20 cellular contexts compared by ENCODE assay signal in genomic region chr4:77745792-77746191, GRCh38.
DNase-seq lines count a peak whose midpoint lies in the region; ATAC-seq and TF ChIP-seq lines count a peak whose summit lies in the region.
"Had no signal": no experiment of that assay in that cellular context is flagged by ENCODE, and none has a peak within 500 bp of the region (broad histone marks: within the 10 kb centered on the region; RNA-seq: fewer than 3 reads in every experiment).

No MANE protein-coding gene starts in this region.

- H3K36me3 ChIP-seq in left lung, result peaks cover 0 to 25% of the 10 kb centered on the region in 2 donors

- TF ChIP-seq CTCF in left lung (IDR thresholded peaks at IDR 0.05), result no peak

- peaks cover 0 to 4% of the 10 kb centered on the region in 2 donors for H3K4me1 ChIP-seq in left lung
- H3K4me1 ChIP-seq: BE2C had no signal

- no peak overlapping the region for H3K4me3 ChIP-seq in left lung
- H3K4me3 ChIP-seq: GM23248 had no signal

- no peaks in the 10 kb centered on the region for H3K9me3 ChIP-seq in left lung
- H3K9me3 ChIP-seq: BE2C had no signal

- intact Hi-C loops in left lung (cut with DNase I), result no loop called here

- no peak overlapping the region for H3K27ac ChIP-seq in left lung
- H3K27ac ChIP-seq: 22Rv1, GM23248 had no signal

- peak; percentile 25 for DNase-seq in NCI-H1092 treated with DMSO at 0.1 percent for 48 hours (lab: John Stamatoyannopoulos, UW)
- no peak for DNase-seq in NCI-H1092 (lab: John Stamatoyannopoulos, UW)
- DNase-seq in DMS79 treated with DMSO at 0.1 percent for 48 hours (lab: John Stamatoyannopoulos, UW), result peak; percentile 62
- peak; percentile 36 for DNase-seq in astrocyte of the hippocampus (ENCODE audit: low read depth, low spot score)
- DNase-seq in left lung, result no peak
- no peak for DNase-seq in pons (ENCODE audit: low spot score)
- DNase-seq: BE2C; CD4-positive, alpha-beta memory T cell; GM23248; HCEC 1CT; KBM-7; NCI-H1048; NCI-H1694 treated with DMSO at 0.1 percent for 48 hours; NCI-H2107; NCI-H526 treated with DMSO at 0.1 percent for 48 hours; OCI-M1; SHP77 treated with DMSO at 0.1 percent for 48 hours had no signal

- ATAC-seq in left lung (peak; percentile 50), HG03469 (IDR thresholded peaks at IDR 0.05; ENCODE audit: unreplicated experiment) (no peak), HG03460 (IDR thresholded peaks at IDR 0.05; ENCODE audit: unreplicated experiment) (no peak)

- no peaks in the 10 kb centered on the region for H3K27me3 ChIP-seq in left lung
- H3K27me3 ChIP-seq: BE2C had no signal

Comparison
In these comparisons a context has a peak if more than half of its experiments do, and no peak if none do; other contexts are left out.
1. DNase-seq: peak in NCI-H1092 treated with DMSO at 0.1 percent for 48 hours (single experiment), DMS79 treated with DMSO at 0.1 percent for 48 hours (single experiment) and astrocyte of the hippocampus (single experiment); none in NCI-H1092 (single experiment), left lung (0 of 2) and pons (single experiment).